In the genomic region with DNA sequence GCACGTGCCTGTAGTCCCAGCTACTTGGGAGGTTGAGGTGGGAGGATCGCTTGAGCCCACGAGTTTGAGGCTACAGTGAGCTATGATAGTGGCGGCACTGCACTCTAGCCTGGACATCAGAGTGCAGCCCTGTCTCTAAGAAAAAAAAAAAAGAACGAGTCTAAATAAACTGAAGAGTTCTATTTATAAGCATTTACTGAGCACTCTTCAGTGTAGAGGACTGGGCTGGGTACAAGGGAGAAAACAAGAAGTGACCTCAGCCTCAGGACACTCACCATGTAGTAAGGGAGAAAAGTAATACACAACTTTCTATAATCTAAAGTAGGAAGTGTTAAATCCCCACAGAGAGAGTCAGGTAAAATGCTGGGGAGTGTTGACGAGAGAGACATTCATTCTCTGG, we compare ENCODE assay signal across 27 cellular contexts. TPM values are rescaled to one million over a fixed set of nuclear protein-coding genes. Genes with fewer than 3 reads are reported as not detected.
A peak's percentile ranks its signal among the peaks of the same experiment; 100 is the strongest.
DNase-seq lines count a peak whose midpoint lies in the region; ATAC-seq, FAIRE-seq and TF ChIP-seq lines count a peak whose summit lies in the region.
"Had no signal": no experiment of that assay in that cellular context is flagged by ENCODE, and none has a peak within 500 bp of the region (broad histone marks: within the 10 kb centered on the region; RNA-seq: fewer than 3 reads in every experiment).

No MANE protein-coding gene starts in this region.

- peak overlapping the region; percentile 70 for H2AFZ ChIP-seq in K562 (ENCODE audit: low read depth, low read length)
- H2AFZ ChIP-seq: GM23338 had no signal

- H3K4me1 Mint-ChIP-seq in stimulated activated naive B cell treated with anti-CD40 and anti-IgM and Interleukin-4, amounts not matched to agents 10 μg/mL and 1 μg/mL and 100 μg/mL, for 72 hours, result no peaks in the 10 kb centered on the region
- no peaks in the 10 kb centered on the region for H3K4me1 Mint-ChIP-seq in activated T-helper 1 cell treated with anti-CD3 and anti-CD28 coated beads, Interleukin-12 subunit alpha, Interleukin-12 subunit beta, Interleukin-2, Interleukin-4 antibody, amounts not matched to agents 30 ng/mL and 10 ng/mL and 1 ng/mL, durations not matched to agents 14 hours and 24 hours and 36 hours (ENCODE audit: low read depth)

- no peak overlapping the region for H3K4me3 ChIP-seq in heart right ventricle
- H3K4me3 ChIP-seq in right atrium auricular region, result no peak overlapping the region
- no peak overlapping the region for H3K4me3 ChIP-seq in K562
- no peak overlapping the region for H3K4me3 ChIP-seq in lower lobe of right lung
- H3K4me3 ChIP-seq: GM23338 had no signal

- H3K4me2 ChIP-seq in K562 (ENCODE audit: insufficient read depth, low read length), result no peak overlapping the region
- H3K4me2 ChIP-seq: GM23338 had no signal

- peaks cover 4 to 8% of the 10 kb centered on the region in 2 donors for H3K9me3 Mint-ChIP-seq in stimulated activated naive B cell treated with anti-CD40 and anti-IgM and Interleukin-4, amounts not matched to agents 10 μg/mL and 1 μg/mL and 100 μg/mL, for 72 hours
- no peaks in the 10 kb centered on the region for H3K9me3 Mint-ChIP-seq in activated T-helper 1 cell treated with anti-CD3 and anti-CD28 coated beads, Interleukin-12 subunit alpha, Interleukin-12 subunit beta, Interleukin-2, Interleukin-4 antibody, amounts not matched to agents 30 ng/mL and 10 ng/mL and 1 ng/mL, durations not matched to agents 14 hours and 24 hours and 36 hours
- H3K9me3 Mint-ChIP-seq: GM23338 had no signal

- TF ChIP-seq RAD21 in K562 (CRISPR knock-in tag; conservative IDR thresholded peaks at IDR 0.05 in 1 of 2, IDR thresholded peaks at IDR 0.05 in 1 of 2), result no peak

- peaks cover 0 to 3% of the 10 kb centered on the region in 2 donors for H3K27me3 Mint-ChIP-seq in stimulated activated naive B cell treated with anti-CD40 and anti-IgM and Interleukin-4, amounts not matched to agents 10 μg/mL and 1 μg/mL and 100 μg/mL, for 72 hours
- peaks cover 3% of the 10 kb centered on the region for H3K27me3 Mint-ChIP-seq in activated T-helper 1 cell treated with anti-CD3 and anti-CD28 coated beads, Interleukin-12 subunit alpha, Interleukin-12 subunit beta, Interleukin-2, Interleukin-4 antibody, amounts not matched to agents 30 ng/mL and 10 ng/mL and 1 ng/mL, durations not matched to agents 14 hours and 24 hours and 36 hours (ENCODE audit: insufficient read depth)
- H3K27me3 Mint-ChIP-seq: IgD-negative memory B cell had no signal

- peak in 7 of 8 donors; percentile 28 to 77 (median 61) for ATAC-seq in heart right ventricle
- ATAC-seq in K562, result no peak
- ATAC-seq in lower lobe of right lung, result peak; percentile 39 to 62
- ATAC-seq in stimulated activated naive B cell treated with anti-CD40 and anti-IgM and Interleukin-4, amounts not matched to agents 10 μg/mL and 1 μg/mL and 100 μg/mL, for 72 hours (replicated peaks), result no peak
- no peak for ATAC-seq in GM18502 (IDR thresholded peaks at IDR 0.05; ENCODE audit: poor library complexity, unreplicated experiment)
- no peak for ATAC-seq in HG03460 (IDR thresholded peaks at IDR 0.05; ENCODE audit: unreplicated experiment)
- ATAC-seq: GM23338 had no signal

- in situ Hi-C loops in K562 (cut with MboI), result no loop called here

- BruUV-seq in K562 (replicated peaks; lab: Mats Ljungman, UMichigan), result no TSS peak

- no peaks in the 10 kb centered on the region for H4K20me1 ChIP-seq in K562 (replicated peaks; ENCODE audit: control insufficient read depth, insufficient read depth, low read length)

- peaks cover 0 to 9% of the 10 kb centered on the region in 2 donors for H3K36me3 Mint-ChIP-seq in stimulated activated naive B cell treated with anti-CD40 and anti-IgM and Interleukin-4, amounts not matched to agents 10 μg/mL and 1 μg/mL and 100 μg/mL, for 72 hours
- no peaks in the 10 kb centered on the region for H3K36me3 Mint-ChIP-seq in activated T-helper 1 cell treated with anti-CD3 and anti-CD28 coated beads, Interleukin-12 subunit alpha, Interleukin-12 subunit beta, Interleukin-2, Interleukin-4 antibody, amounts not matched to agents 30 ng/mL and 10 ng/mL and 1 ng/mL, durations not matched to agents 14 hours and 24 hours and 36 hours (ENCODE audit: low read depth)
- H3K36me3 Mint-ChIP-seq: CD4-positive, CD25-positive, alpha-beta regulatory T cell had no signal

- H3K36me3 ChIP-seq in heart right ventricle (no peaks in the 10 kb centered on the region), right atrium auricular region (no peaks in the 10 kb centered on the region), K562 (ENCODE audit: control insufficient read depth, insufficient read depth, low read length) (no peaks in the 10 kb centered on the region), lower lobe of right lung (no peaks in the 10 kb centered on the region)
- H3K36me3 ChIP-seq: BE2C had no signal

- H3K4me1 ChIP-seq in heart right ventricle (peaks cover 8 to 54% (median 37%) of the 10 kb centered on the region in 9 donors), right atrium auricular region (peaks cover 0 to 16% of the 10 kb centered on the region in 2 donors), K562 (replicated peaks in 1 of 2; ENCODE audit: control insufficient read depth in 2 of 2, insufficient read depth in 2 of 2, low read length in 2 of 2) (peaks cover 44 to 86% of the 10 kb centered on the region in 2 experiments), lower lobe of right lung (peaks cover 26% of the 10 kb centered on the region)

- TF ChIP-seq EP300 in K562 (IDR thresholded peaks at IDR 0.05; ENCODE audit: low read length), result no peak

- H3K4me3 Mint-ChIP-seq in stimulated activated naive B cell treated with anti-CD40 and anti-IgM and Interleukin-4, amounts not matched to agents 10 μg/mL and 1 μg/mL and 100 μg/mL, for 72 hours, result no peak overlapping the region
- no peak overlapping the region for H3K4me3 Mint-ChIP-seq in activated T-helper 1 cell treated with anti-CD3 and anti-CD28 coated beads, Interleukin-12 subunit alpha, Interleukin-12 subunit beta, Interleukin-2, Interleukin-4 antibody, amounts not matched to agents 30 ng/mL and 10 ng/mL and 1 ng/mL, durations not matched to agents 14 hours and 24 hours and 36 hours
- H3K4me3 Mint-ChIP-seq: CD4-positive, CD25-positive, alpha-beta regulatory T cell; CD8-positive, alpha-beta memory T cell; GM23338; IgD-negative memory B cell had no signal

- no peak overlapping the region; a peak in 1 of 4 replicates for H3K9ac ChIP-seq in K562 (ENCODE audit: insufficient read depth in 1 of 2, low read depth in 2 of 2, low read length in 2 of 2)

- FAIRE-seq in K562 (lab: Jason Lieb, UNC), result no peak
- FAIRE-seq: A204.1, G401.6, GM12891, GM18507, H54, HTR-8/SVneo had no signal

- no peak for TF ChIP-seq CTCF in heart right ventricle (IDR thresholded peaks at IDR 0.05)
- TF ChIP-seq CTCF in right atrium auricular region (IDR thresholded peaks at IDR 0.05), result no peak
- TF ChIP-seq CTCF in K562 (IDR thresholded peaks at IDR 0.05 in 2 of 3, conservative IDR thresholded peaks at IDR 0.05 in 1 of 3; ENCODE audit: insufficient read depth in 2 of 3, low read depth in 1 of 3, low read length in 3 of 3), result no peak
- no peak for TF ChIP-seq CTCF in lower lobe of right lung (IDR thresholded peaks at IDR 0.05)

- DNase-seq in heart right ventricle (no peak), right atrium auricular region (ENCODE audit: low spot score) (no peak), K562 (ENCODE audit: extremely low read depth in 1 of 4, low spot score in 3 of 4) (no peak), lower lobe of right lung (peak; percentile 8)
- DNase-seq in stimulated activated naive B cell treated with anti-CD40 and anti-IgM and Interleukin-4, amounts not matched to agents 10 μg/mL and 1 μg/mL and 100 μg/mL, for 72 hours, result no peak
- DNase-seq in activated T-helper 1 cell treated with anti-CD3 and anti-CD28 coated beads, Interleukin-12 subunit alpha, Interleukin-12 subunit beta, Interleukin-2, Interleukin-4 antibody, amounts not matched to agents 30 ng/mL and 10 ng/mL and 1 ng/mL, durations not matched to agents 14 hours and 24 hours and 36 hours (ENCODE audit: low spot score), result no peak
- DNase-seq: ACHN; BE2C; C1 segment of cervical spinal cord; CD4-positive, CD25-positive, alpha-beta regulatory T cell; CD8-positive, alpha-beta memory T cell; COR-L47; DMS 273 treated with DMSO at 0.1 percent for 48 hours; DMS53; DND-41; EL; HCEC 1CT had no signal

- H3K9me3 ChIP-seq in heart right ventricle (peaks cover 0 to 7% (median 0%) of the 10 kb centered on the region in 11 donors), right atrium auricular region (no peaks in the 10 kb centered on the region), K562 (replicated peaks; ENCODE audit: control insufficient read depth, insufficient read depth, low read depth, low read length) (no peaks in the 10 kb centered on the region), lower lobe of right lung (no peaks in the 10 kb centered on the region)
- H3K9me3 ChIP-seq: BE2C had no signal

- H3K27me3 ChIP-seq in heart right ventricle (no peaks in the 10 kb centered on the region), right atrium auricular region (no peaks in the 10 kb centered on the region), K562 (ENCODE audit: control insufficient read depth in 2 of 2, insufficient read depth in 2 of 2, low read length in 2 of 2) (no peaks in the 10 kb centered on the region), lower lobe of right lung (ENCODE audit: low read depth) (no peaks in the 10 kb centered on the region)
- H3K27me3 ChIP-seq: BE2C had no signal

- WGBS in heart right ventricle, 2 donors, result 56 to 62% methylated on average over 6 of the region's 6 CpGs
- 48% methylated on average over 6 of the region's 6 CpGs for WGBS in K562 (ENCODE audit: insufficient coverage, low coverage, missing lambda C conversion rate)

- CTCF ChIA-PET in K562 (lab: Yijun Ruan, JAX; ENCODE audit: low intra/inter-chr PET ratio), result no interaction called here

- H3K27ac Mint-ChIP-seq in stimulated activated naive B cell treated with anti-CD40 and anti-IgM and Interleukin-4, amounts not matched to agents 10 μg/mL and 1 μg/mL and 100 μg/mL, for 72 hours, result peak overlapping the region; percentile 62
- H3K27ac Mint-ChIP-seq in activated T-helper 1 cell treated with anti-CD3 and anti-CD28 coated beads, Interleukin-12 subunit alpha, Interleukin-12 subunit beta, Interleukin-2, Interleukin-4 antibody, amounts not matched to agents 30 ng/mL and 10 ng/mL and 1 ng/mL, durations not matched to agents 14 hours and 24 hours and 36 hours, result no peak overlapping the region
- H3K27ac Mint-ChIP-seq: CD4-positive, CD25-positive, alpha-beta regulatory T cell; GM23338; IgD-negative memory B cell had no signal

- intact Hi-C loops in heart right ventricle (cut with DNase I) (loop anchor here in 2 of 10 donors (10.0 kb wide), 1 partner anchor 61 kb away; no protein-coding TSS in a partner anchor), K562 (cut with micrococcal nuclease) (no loop called here), lower lobe of right lung (cut with DNase I) (no loop called here)
- intact Hi-C loops in activated T-helper 1 cell treated with anti-CD3 and anti-CD28 coated beads, Interleukin-12 subunit alpha, Interleukin-12 subunit beta, Interleukin-2, Interleukin-4 antibody, amounts not matched to agents 30 ng/mL and 10 ng/mL and 1 ng/mL, durations not matched to agents 14 hours and 24 hours and 36 hours (cut with micrococcal nuclease), result no loop called here

- H3K27ac ChIP-seq in heart right ventricle (peak overlapping the region in 3 of 10 donors; percentile 20 to 43 (median 26)), right atrium auricular region (no peak overlapping the region), K562 (ENCODE audit: extremely low read depth, low read depth, low read length) (no peak overlapping the region), lower lobe of right lung (no peak overlapping the region)

- peaks cover 4% of the 10 kb centered on the region for H3K9me1 ChIP-seq in K562 (ENCODE audit: control insufficient read depth, insufficient read depth, low read length)

- POLR2A ChIA-PET in K562 (lab: Yijun Ruan, JAX), result interaction anchor here (0.6 to 1.6 kb wide), 11 partner anchors 9 to 400 kb away, joined by 3 to 5 read pairs (median 4); no protein-coding TSS in a partner anchor

- H3K79me2 ChIP-seq in K562 (ENCODE audit: control insufficient read depth, insufficient read depth, low read length), result no peaks in the 10 kb centered on the region

- TF ChIP-seq POLR2A in K562 (conservative IDR thresholded peaks at IDR 0.05), result no peak

RNA-seq across cellular contexts. Expression of gene NAV1, which starts 35.0 kb away (rescaled TPM):
- total RNA-seq in heart right ventricle (100 to 1,000 TPM in 3 of 10 donors, 10 to 100 TPM in 7; 29.5 to 111 (median 89.0) TPM), right atrium auricular region (10 to 100 TPM; 16.3 to 32.1 TPM), K562 (2014; rRNA removed) (4.5 and 4.9 TPM in 2 replicates), K562 (2014; rRNA removed; fragmentation: Illumina TruSeq; extraction: Trizol) (3.2 and 3.7 TPM in 2 replicates), K562 (2015; rRNA removed; fragmentation: Illumina TruSeq; extraction: Trizol) (2.9 and 3.3 TPM in 2 replicates), K562 (2021) (15.4 and 16.8 TPM in 2 replicates), lower lobe of right lung (24.5 TPM)
- polyA plus RNA-seq in heart right ventricle (10 to 100 TPM; 13.7 to 61.5 TPM), K562 (2011; rRNA removed) (0.91 TPM in 2 replicates), K562 (2014; fragmentation: Illumina TruSeq; extraction: Trizol) (10.7 and 13.2 TPM in 2 replicates), K562 (2014; fragmentation: Nextera tagmentation; extraction: Ambion mirVana) (1 to 10 TPM; 1.8 to 2.1 TPM), K562 (2014; rRNA removed) (4.2 and 5.6 TPM in 2 replicates)
- total RNA-seq in K562 (2011; cell fraction: chromatin; rRNA removed; ENCODE audit: low replicate concordance), result 12.5 and 15.1 TPM in 2 replicates
- total RNA-seq in K562 (2011; cell fraction: nucleolus; rRNA removed), result 5.0 and 6.2 TPM in 2 replicates
- total RNA-seq in K562 (2011; cell fraction: nucleoplasm; rRNA removed), result 10.3 and 12.7 TPM in 2 replicates
- 0.63 and 0.92 TPM in 2 replicates for polyA plus RNA-seq in K562 (2011; cell fraction: cytosol; rRNA removed)
- 2.0 and 4.7 TPM in 2 replicates for polyA plus RNA-seq in K562 (2011; cell fraction: nucleus; rRNA removed)
- 16.3 and 25.4 TPM in 2 replicates for polyA plus RNA-seq in K562 (2012)
- polyA minus RNA-seq in K562 (2011; rRNA and poly(A)+ RNA removed), result 1.5 and 1.9 TPM in 2 replicates
- 3.9 and 4.1 TPM in 2 replicates for polyA minus RNA-seq in K562 (2011; cell fraction: cytosol; rRNA and poly(A)+ RNA removed)
- polyA minus RNA-seq in K562 (2011; cell fraction: nucleus; rRNA and poly(A)+ RNA removed), result 2.9 and 3.0 TPM in 2 replicates
- 0.83 and 1.6 TPM in 2 replicates for total RNA-seq in activated T-helper 1 cell treated with anti-CD3 and anti-CD28 coated beads, Interleukin-12 subunit alpha, Interleukin-12 subunit beta, Interleukin-2, Interleukin-4 antibody, amounts not matched to agents 30 ng/mL and 10 ng/mL and 1 ng/mL, durations not matched to agents 14 hours and 24 hours and 36 hours

Comparison
In these comparisons a context has a peak if more than half of its experiments do, and no peak if none do; other contexts are left out.
1. ATAC-seq: peak in heart right ventricle (7 of 8) and lower lobe of right lung (2 of 2); none in K562 (single experiment), stimulated activated naive B cell treated with anti-CD40 and anti-IgM and Interleukin-4, amounts not matched to agents 10 μg/mL and 1 μg/mL and 100 μg/mL, for 72 hours (0 of 2), GM18502 (single experiment) and HG03460 (single experiment).